Comparison of ENCODE assay signal across 9 cellular contexts in genomic region chr22:30460555-30460954, GRCh38. TPM values are rescaled to one million over a fixed set of nuclear protein-coding genes. Genes with fewer than 3 reads are reported as not detected.
"Had no signal": no experiment of that assay in that cellular context is flagged by ENCODE, and none has a peak within 500 bp of the region (broad histone marks: within the 10 kb centered on the region; RNA-seq: fewer than 3 reads in every experiment).

No MANE protein-coding gene starts in this region.

RNA-seq across cellular contexts. Expression of gene SEC14L3, which starts 11.3 kb away (rescaled TPM):
- total RNA-seq: OCI-LY7, PC-3, PC-9, Peyer's patch, Right ventricle myocardium superior, RPMI7951, SJCRH30, SJSA1, SK-MEL-5 had no signal

RNA-seq across cellular contexts. Expression of gene SEC14L4, which starts 44.9 kb away (rescaled TPM):
- total RNA-seq: OCI-LY7, Peyer's patch, Right ventricle myocardium superior, SJCRH30, SJSA1 had no signal
